In the genomic region with DNA sequence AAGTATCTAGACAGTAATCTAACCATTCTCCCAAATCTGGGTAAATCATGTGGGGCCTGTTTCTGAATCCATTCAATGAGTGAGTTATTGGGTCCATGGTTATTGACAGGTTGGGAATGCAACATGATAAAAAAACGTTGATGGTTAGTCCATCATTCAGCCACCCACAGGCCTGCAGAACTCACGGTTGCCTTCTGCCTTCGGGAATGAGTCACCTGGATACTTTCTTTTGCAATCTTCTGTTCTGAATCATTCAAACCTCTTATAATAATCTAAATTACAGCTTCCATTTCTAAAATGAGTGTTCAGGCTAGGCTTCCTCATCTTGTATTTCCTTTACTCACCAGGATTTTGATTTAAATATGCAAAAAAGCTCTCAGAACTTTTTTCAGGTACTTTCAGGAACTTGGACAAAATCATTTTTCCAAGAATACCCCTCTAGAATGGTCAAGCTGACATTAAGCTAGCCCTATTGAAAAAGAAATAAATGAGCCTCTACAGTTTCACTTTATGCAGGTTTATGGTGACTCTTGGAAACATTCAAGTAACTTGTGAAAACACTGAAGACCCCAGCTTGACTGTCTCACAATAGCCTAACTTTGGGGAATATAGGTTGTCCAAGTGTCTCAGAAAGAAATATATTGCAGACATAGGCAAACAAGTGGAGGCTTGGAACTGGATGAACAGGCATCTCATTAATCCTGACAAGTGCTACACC, we compare ENCODE assay signal across 24 cellular contexts.
DNase-seq lines count a peak whose midpoint lies in the region; ATAC-seq, FAIRE-seq and TF ChIP-seq lines count a peak whose summit lies in the region.
"Had no signal": no experiment of that assay in that cellular context is flagged by ENCODE, and none has a peak within 500 bp of the region (broad histone marks: within the 10 kb centered on the region; RNA-seq: fewer than 3 reads in every experiment).

No MANE protein-coding gene starts in this region.

- H3K4me2 ChIP-seq in keratinocyte (ENCODE audit: control insufficient read depth, extremely low read depth, insufficient read depth, low read depth, low read length): no peak overlapping the region

- TF ChIP-seq CTCF in RWPE1 (conservative IDR thresholded peaks at IDR 0.05; ENCODE audit: low read depth) (no peak), keratinocyte (optimal IDR thresholded peaks at IDR 0.05 in 1 of 3, IDR thresholded peaks at IDR 0.05 in 1 of 3, conservative IDR thresholded peaks at IDR 0.05 in 1 of 3; ENCODE audit: extremely low read depth in 1 of 3, insufficient read depth in 2 of 3, low read length in 3 of 3) (no peak)

- H3K9ac ChIP-seq in keratinocyte (ENCODE audit: control insufficient read depth, extremely low read depth, insufficient read depth, low read length): no peak overlapping the region

- peak; percentile 33 for ATAC-seq in activated naive CD8-positive, alpha-beta T cell treated with anti-CD3 and anti-CD28 coated beads, Interleukin-2, amount 50 U/mL, for 24 hours
- ATAC-seq: CD8-positive, alpha-beta T cell had no signal

- no peak overlapping the region for H3K4me3 ChIP-seq in keratinocyte (ENCODE audit: control insufficient read depth in 2 of 3, extremely low read depth in 1 of 3, insufficient read depth in 2 of 3, low read depth in 1 of 3, low read length in 3 of 3)
- H3K4me3 ChIP-seq: stomach, thyroid gland had no signal

- H3K27ac Mint-ChIP-seq in activated naive CD8-positive, alpha-beta T cell treated with anti-CD3 and anti-CD28 coated beads, Interleukin-2, amount 50 U/mL, for 24 hours: no peak overlapping the region
- no peak overlapping the region for H3K27ac Mint-ChIP-seq in activated naive CD8-positive, alpha-beta T cell treated with anti-CD3 and anti-CD28 coated beads for 36 hours
- H3K27ac Mint-ChIP-seq: activated naive CD4-positive, alpha-beta T cell treated with anti-CD3 and anti-CD28 coated beads, Interleukin-2, amount 50 U/mL, for 24 hours; activated T-helper 2 cell treated with anti-CD3 and anti-CD28 coated beads, Interferon-gamma antibody, Interleukin-2, Interleukin-4, amounts not matched to agents 10 μg/mL and 5 μg/mL and 100 μg/mL, durations not matched to agents 14 hours and 24 hours and 36 hours; CD8-positive, alpha-beta T cell; HFFc6; nephron progenitor cell had no signal

- H3K36me3 Mint-ChIP-seq in activated naive CD8-positive, alpha-beta T cell treated with anti-CD3 and anti-CD28 coated beads, Interleukin-2, amount 50 U/mL, for 24 hours (ENCODE audit: low read depth): no peaks in the 10 kb centered on the region
- H3K36me3 Mint-ChIP-seq in activated naive CD8-positive, alpha-beta T cell treated with anti-CD3 and anti-CD28 coated beads for 36 hours: no peaks in the 10 kb centered on the region
- H3K36me3 Mint-ChIP-seq: activated naive CD4-positive, alpha-beta T cell treated with anti-CD3 and anti-CD28 coated beads, Interleukin-2, amount 50 U/mL, for 24 hours; CD8-positive, alpha-beta T cell had no signal

- peaks cover 5% of the 10 kb centered on the region for H3K4me1 ChIP-seq in keratinocyte (ENCODE audit: control insufficient read depth, extremely low read depth, insufficient read depth, low read length)
- H3K4me1 ChIP-seq: BE2C, stomach, thyroid gland had no signal

- no peak overlapping the region for H3K4me3 Mint-ChIP-seq in activated naive CD8-positive, alpha-beta T cell treated with anti-CD3 and anti-CD28 coated beads, Interleukin-2, amount 50 U/mL, for 24 hours
- H3K4me3 Mint-ChIP-seq in activated naive CD8-positive, alpha-beta T cell treated with anti-CD3 and anti-CD28 coated beads for 36 hours: no peak overlapping the region
- H3K4me3 Mint-ChIP-seq: activated naive CD4-positive, alpha-beta T cell treated with anti-CD3 and anti-CD28 coated beads, Interleukin-2, amount 50 U/mL, for 24 hours; CD8-positive, alpha-beta T cell; HFFc6; nephron progenitor cell had no signal

- no peaks in the 10 kb centered on the region for H3K9me3 ChIP-seq in keratinocyte (ENCODE audit: control insufficient read depth, low read depth, low read length)
- H3K9me3 ChIP-seq: BE2C, thyroid gland had no signal

- no peaks in the 10 kb centered on the region for H3K9me1 ChIP-seq in keratinocyte (ENCODE audit: control insufficient read depth, extremely low read depth, insufficient read depth, low read length)

- no peak for DNase-seq in activated naive CD8-positive, alpha-beta T cell treated with anti-CD3 and anti-CD28 coated beads, Interleukin-2, amount 50 U/mL, for 24 hours
- no peak for DNase-seq in activated naive CD8-positive, alpha-beta T cell treated with anti-CD3 and anti-CD28 coated beads for 36 hours
- DNase-seq in HPDE6-E6E7 (ENCODE audit: extremely low spot score) (peak; percentile 11), RWPE1 (ENCODE audit: low spot score) (peak; percentile 20), keratinocyte (ENCODE audit: low read depth, low spot score) (no peak), SK-N-DZ (ENCODE audit: low spot score) (no peak), DMS79 treated with DMSO at 0.1 percent for 48 hours (lab: John Stamatoyannopoulos, UW) (no peak)
- DNase-seq: activated CD4-positive, alpha-beta T cell treated with anti-CD3 and anti-CD28 coated beads, Interleukin-2, amount 50 U/mL, for 1 hour; activated CD8-positive, alpha-beta memory T cell treated with anti-CD3 and anti-CD28 coated beads, Interleukin-2, amount 50 U/mL, for 48 hours; anterior cingulate cortex; BE2C; CD8-positive, alpha-beta T cell; GOT3; HFFc6; hypothalamus; KG1; nephron progenitor cell; SIG-M5; stomach; thyroid gland had no signal

- H3K27me3 ChIP-seq in keratinocyte (ENCODE audit: control insufficient read depth, extremely low read depth, insufficient read depth, low read length): no peaks in the 10 kb centered on the region
- H3K27me3 ChIP-seq: BE2C, stomach, thyroid gland had no signal

- peaks cover 4% of the 10 kb centered on the region for H3K27me3 Mint-ChIP-seq in activated naive CD8-positive, alpha-beta T cell treated with anti-CD3 and anti-CD28 coated beads, Interleukin-2, amount 50 U/mL, for 24 hours
- H3K27me3 Mint-ChIP-seq in activated naive CD8-positive, alpha-beta T cell treated with anti-CD3 and anti-CD28 coated beads for 36 hours: peaks cover 11% of the 10 kb centered on the region

- H3K27ac ChIP-seq in RWPE1 (no peak overlapping the region), keratinocyte (ENCODE audit: control insufficient read depth, insufficient read depth, low read length) (no peak overlapping the region)
- H3K27ac ChIP-seq: stomach, thyroid gland, VCaP had no signal

- H2AFZ ChIP-seq in keratinocyte (ENCODE audit: control insufficient read depth, low read length): no peak overlapping the region

- H3K36me3 ChIP-seq in keratinocyte (ENCODE audit: control insufficient read depth in 2 of 2, extremely low read depth in 1 of 2, insufficient read depth in 2 of 2, low read length in 2 of 2): no peaks in the 10 kb centered on the region
- H3K36me3 ChIP-seq: BE2C, stomach, thyroid gland had no signal

- dilution Hi-C loops in keratinocyte (cut with MboI; ENCODE audit: extremely low pct_ligation_motif_present, low sequenced_read_pairs): no loop called here

- FAIRE-seq in keratinocyte (lab: Jason Lieb, UNC): peak; percentile 59
- FAIRE-seq: endothelial cell of umbilical vein had no signal

- no peaks in the 10 kb centered on the region for H3K4me1 Mint-ChIP-seq in activated naive CD8-positive, alpha-beta T cell treated with anti-CD3 and anti-CD28 coated beads, Interleukin-2, amount 50 U/mL, for 24 hours
- peaks cover 2% of the 10 kb centered on the region for H3K4me1 Mint-ChIP-seq in activated naive CD8-positive, alpha-beta T cell treated with anti-CD3 and anti-CD28 coated beads for 36 hours
- H3K4me1 Mint-ChIP-seq: activated naive CD4-positive, alpha-beta T cell treated with anti-CD3 and anti-CD28 coated beads, Interleukin-2, amount 50 U/mL, for 24 hours had no signal

- H4K20me1 ChIP-seq in keratinocyte (ENCODE audit: control insufficient read depth, extremely low read depth, insufficient read depth, low read length): no peaks in the 10 kb centered on the region

- no peaks in the 10 kb centered on the region for H3K79me2 ChIP-seq in keratinocyte (ENCODE audit: control insufficient read depth, insufficient read depth, low read length)

- POLR2A ChIA-PET in RWPE1 (lab: Yijun Ruan, JAX; ENCODE audit: low non-redundant PET): no interaction called here

- CTCF ChIA-PET in RWPE1 (lab: Yijun Ruan, JAX): no interaction called here

- no peaks in the 10 kb centered on the region for H3K9me3 Mint-ChIP-seq in activated naive CD8-positive, alpha-beta T cell treated with anti-CD3 and anti-CD28 coated beads, Interleukin-2, amount 50 U/mL, for 24 hours
- peaks cover 2% of the 10 kb centered on the region for H3K9me3 Mint-ChIP-seq in activated naive CD8-positive, alpha-beta T cell treated with anti-CD3 and anti-CD28 coated beads for 36 hours
- H3K9me3 Mint-ChIP-seq: HFFc6 had no signal

Comparison
In these comparisons a context has a peak if more than half of its experiments do, and no peak if none do; other contexts are left out.
1. DNase-seq: peak in HPDE6-E6E7 (single experiment) and RWPE1 (single experiment); none in activated naive CD8-positive, alpha-beta T cell treated with anti-CD3 and anti-CD28 coated beads, Interleukin-2, amount 50 U/mL, for 24 hours (single experiment), activated naive CD8-positive, alpha-beta T cell treated with anti-CD3 and anti-CD28 coated beads for 36 hours (single experiment), keratinocyte (single experiment), SK-N-DZ (single experiment) and DMS79 treated with DMSO at 0.1 percent for 48 hours (single experiment).